Comparison of ENCODE assay signal across 8 cellular contexts in genomic region chrX:76253432-76253831, GRCh38.
DNase-seq lines count a peak whose midpoint lies in the region; ATAC-seq and TF ChIP-seq lines count a peak whose summit lies in the region.

No MANE protein-coding gene starts in this region.

- H3K4me1 Mint-ChIP-seq in activated B cell treated with CpG ODN at 0.5 μM for 24 hours: peaks cover 3% of the 10 kb centered on the region
- no peaks in the 10 kb centered on the region for H3K4me1 Mint-ChIP-seq in natural killer cell

- H3K36me3 ChIP-seq in Karpas-422 (ENCODE audit: insufficient read depth, low read length): no peaks in the 10 kb centered on the region

- no peaks in the 10 kb centered on the region for H3K9me2 ChIP-seq in Karpas-422 (replicated peaks; ENCODE audit: insufficient read depth, low read length)

- TF ChIP-seq CTCF in activated B cell treated with CpG ODN at 0.5 μM for 24 hours (IDR thresholded peaks at IDR 0.05) (no peak), epithelial cell of esophagus (IDR thresholded peaks at IDR 0.05; ENCODE audit: insufficient read depth, low read depth, low read length, missing control alignments) (peak; percentile 54), natural killer cell (IDR thresholded peaks at IDR 0.05) (peak; percentile 29)

- no peaks in the 10 kb centered on the region for H3K9me3 Mint-ChIP-seq in activated B cell treated with CpG ODN at 0.5 μM for 24 hours
- H3K9me3 Mint-ChIP-seq in natural killer cell: no peaks in the 10 kb centered on the region

- DNase-seq in NOMO-1 (lab: John Stamatoyannopoulos, UW; ENCODE audit: unreplicated experiment in 2 of 2): peak; percentile 0 to 19
- DNase-seq in NOMO-1 treated with dmso at 0.1 percent for 144 hours (lab: John Stamatoyannopoulos, UW; ENCODE audit: unreplicated experiment): no peak
- peak; percentile 88 for DNase-seq in Karpas-422
- DNase-seq in activated B cell treated with CpG ODN at 0.5 μM for 24 hours: no peak
- DNase-seq in epithelial cell of esophagus (ENCODE audit: low read depth): peak; percentile 51
- DNase-seq in natural killer cell: no peak
- DNase-seq in NCI-H187 (lab: John Stamatoyannopoulos, UW): no peak

- peak overlapping the region; percentile 55; the same call in 1 of the 2 replicates for H2AFZ ChIP-seq in Karpas-422 (ENCODE audit: low read length)

- H3K27me3 ChIP-seq in Karpas-422 (ENCODE audit: low read length): no peaks in the 10 kb centered on the region

- no peak overlapping the region for H3K9ac ChIP-seq in Karpas-422 (ENCODE audit: low read length)

- no peak overlapping the region for H3K4me2 ChIP-seq in Karpas-422 (ENCODE audit: low read depth, low read length, poor library complexity, severe bottlenecking)

- H3K4me1 ChIP-seq in Karpas-422 (ENCODE audit: low read length): peaks cover 4% of the 10 kb centered on the region

- H4K20me1 ChIP-seq in Karpas-422 (ENCODE audit: insufficient read depth, low read depth, low read length): no peaks in the 10 kb centered on the region

- CTCF ChIA-PET in activated B cell treated with CpG ODN at 0.5 μM for 24 hours (lab: Charles Lee): interaction anchor here (0.9 to 1.2 kb wide), 4 partner anchors 8 to 126 kb away, joined by 3 read pairs; no protein-coding TSS in a partner anchor

- H3K4me3 ChIP-seq in Karpas-422 (ENCODE audit: low read length): no peak overlapping the region
- no peak overlapping the region for H3K4me3 ChIP-seq in epithelial cell of esophagus (ENCODE audit: low read length)

- H3K27me3 Mint-ChIP-seq in activated B cell treated with CpG ODN at 0.5 μM for 24 hours (no peaks in the 10 kb centered on the region), natural killer cell (ENCODE audit: low read depth in 2 of 2) (peaks cover 5 to 41% of the 10 kb centered on the region in 2 donors)

- H3K27ac Mint-ChIP-seq in activated B cell treated with CpG ODN at 0.5 μM for 24 hours (no peak overlapping the region), natural killer cell (no peak overlapping the region)

- peak; percentile 96 for ATAC-seq in GM21717 (IDR thresholded peaks at IDR 0.05; ENCODE audit: unreplicated experiment)
- peak; percentile 71 for ATAC-seq in activated B cell treated with CpG ODN at 0.5 μM for 24 hours (ENCODE audit: low read depth)
- peak in 2 of 3 donors; percentile 49 to 65 for ATAC-seq in natural killer cell

- no peak overlapping the region for H3K27ac ChIP-seq in Karpas-422 (ENCODE audit: low read length)

- H3K36me3 Mint-ChIP-seq in activated B cell treated with CpG ODN at 0.5 μM for 24 hours (ENCODE audit: low read depth): no peaks in the 10 kb centered on the region
- no peaks in the 10 kb centered on the region for H3K36me3 Mint-ChIP-seq in natural killer cell

- POLR2A ChIA-PET in activated B cell treated with CpG ODN at 0.5 μM for 24 hours (lab: Charles Lee): interaction anchor here (1.4 kb wide), 1 partner anchor 81 kb away, joined by 3 read pairs; the partner anchor contains the start of gene PBDC1

- no peak overlapping the region for H3K4me3 Mint-ChIP-seq in activated B cell treated with CpG ODN at 0.5 μM for 24 hours
- no peak overlapping the region for H3K4me3 Mint-ChIP-seq in natural killer cell

- intact Hi-C loops in activated B cell treated with CpG ODN at 0.5 μM for 24 hours (cut with micrococcal nuclease) (loop anchor here (5.0 kb wide), 2 partner anchors 81 to 106 kb away; partner anchors contain the start of gene PBDC1), natural killer cell (cut with micrococcal nuclease) (no loop called here)

- no peaks in the 10 kb centered on the region for H3K9me3 ChIP-seq in Karpas-422 (ENCODE audit: low read length)

- no peaks in the 10 kb centered on the region for H3K79me2 ChIP-seq in Karpas-422 (ENCODE audit: low read length)

Comparison
In these comparisons a context has a peak if more than half of its experiments do, and no peak if none do; other contexts are left out.
1. DNase-seq: peak in NOMO-1 (2 of 2), Karpas-422 (single experiment) and epithelial cell of esophagus (single experiment); none in NOMO-1 treated with dmso at 0.1 percent for 144 hours (single experiment), activated B cell treated with CpG ODN at 0.5 μM for 24 hours (single experiment), natural killer cell (single experiment) and NCI-H187 (0 of 2).
2. Peak in every context shown above with its lines, with median percentiles within 50 percentile points of each other: ATAC-seq.